Comparison of ENCODE assay signal across 11 cellular contexts in genomic region chr5:176658817-176659216, GRCh38. TPM values are rescaled to one million over a fixed set of nuclear protein-coding genes. Genes with fewer than 3 reads are reported as not detected.
DNase-seq lines count a peak whose midpoint lies in the region; ATAC-seq and TF ChIP-seq lines count a peak whose summit lies in the region.
"Had no signal": no experiment of that assay in that cellular context is flagged by ENCODE, and none has a peak within 500 bp of the region (broad histone marks: within the 10 kb centered on the region; RNA-seq: fewer than 3 reads in every experiment).

No MANE protein-coding gene starts in this region.

- no peak for TF ChIP-seq CTCF in RWPE1 (conservative IDR thresholded peaks at IDR 0.05; ENCODE audit: low read depth)
- TF ChIP-seq CTCF in fibroblast of the aortic adventitia (IDR thresholded peaks at IDR 0.05; ENCODE audit: insufficient read depth, low read length), result no peak

- H3K27ac Mint-ChIP-seq in activated CD8-positive, alpha-beta memory T cell treated with anti-CD3 and anti-CD28 coated beads, Interleukin-2, amount 10 ng/mL, durations not matched to agents 7 days and 5 days, result peak overlapping the region; percentile 55

- H3K9me3 ChIP-seq in thymus (ENCODE audit: control insufficient read depth) (no peaks in the 10 kb centered on the region), HAP-1 (no peaks in the 10 kb centered on the region)

- H3K4me1 ChIP-seq in thymus (ENCODE audit: control insufficient read depth, insufficient read depth, low read length) (peaks cover 9% of the 10 kb centered on the region), HAP-1 (no peaks in the 10 kb centered on the region)

- H3K4me3 Mint-ChIP-seq in activated CD8-positive, alpha-beta memory T cell treated with anti-CD3 and anti-CD28 coated beads, Interleukin-2, amount 10 ng/mL, durations not matched to agents 7 days and 5 days, result peak overlapping the region; percentile 39
- H3K4me3 Mint-ChIP-seq: brain had no signal

- H3K27ac ChIP-seq in RWPE1 (peak overlapping the region; percentile 9), thymus (ENCODE audit: low read depth) (no peak overlapping the region)
- H3K27ac ChIP-seq: C4-2B had no signal

- ATAC-seq in activated CD8-positive, alpha-beta memory T cell treated with anti-CD3 and anti-CD28 coated beads, Interleukin-2, amount 10 ng/mL, durations not matched to agents 7 days and 5 days, result peak; percentile 45
- ATAC-seq in GM18502 (IDR thresholded peaks at IDR 0.05; ENCODE audit: poor library complexity, unreplicated experiment), result no peak

- WGBS in thymus, result 19% methylated on average over 7 of the region's 7 CpGs

- H3K27me3 ChIP-seq in thymus (ENCODE audit: control insufficient read depth, insufficient read depth), result peaks cover under 1% of the 10 kb centered on the region
- H3K27me3 ChIP-seq in HAP-1 (ENCODE audit: low read depth), result no peaks in the 10 kb centered on the region

- CTCF ChIA-PET in activated CD8-positive, alpha-beta memory T cell treated with anti-CD3 and anti-CD28 coated beads, Interleukin-2, amount 10 ng/mL, durations not matched to agents 7 days and 5 days (lab: Charles Lee), result interaction anchor here (1.0 to 5.5 kb wide), 12 partner anchors 11 to 454 kb away, joined by 3 to 124 read pairs (median 4); partner anchors contain the start of gene TSPAN17
- CTCF ChIA-PET in RWPE1 (lab: Yijun Ruan, JAX), result interaction anchor here (0.6 to 3.1 kb wide), 14 partner anchors 10 to 454 kb away, joined by 3 to 18 read pairs (median 4); no protein-coding TSS in a partner anchor

- in situ Hi-C loops in HAP-1 (cut with MboI; ENCODE audit: low sequenced_read_pairs), result no loop called here

- POLR2A ChIA-PET in RWPE1 (lab: Yijun Ruan, JAX; ENCODE audit: low non-redundant PET), result no interaction called here

- H3K36me3 Mint-ChIP-seq in activated CD8-positive, alpha-beta memory T cell treated with anti-CD3 and anti-CD28 coated beads, Interleukin-2, amount 10 ng/mL, durations not matched to agents 7 days and 5 days, result peaks cover 2% of the 10 kb centered on the region

- peaks cover 4% of the 10 kb centered on the region for H3K27me3 Mint-ChIP-seq in activated CD8-positive, alpha-beta memory T cell treated with anti-CD3 and anti-CD28 coated beads, Interleukin-2, amount 10 ng/mL, durations not matched to agents 7 days and 5 days

- peak; percentile 62 for DNase-seq in activated CD8-positive, alpha-beta memory T cell treated with anti-CD3 and anti-CD28 coated beads, Interleukin-2, amount 10 ng/mL, durations not matched to agents 7 days and 5 days
- DNase-seq in activated CD8-positive, alpha-beta memory T cell treated with anti-CD3 and anti-CD28 coated beads, Interleukin-2, amount 50 U/mL, for 4 hours, result no peak
- no peak for DNase-seq in RWPE1 (ENCODE audit: low spot score)
- DNase-seq in fibroblast of the aortic adventitia (ENCODE audit: low read depth), result peak; percentile 57
- no peak for DNase-seq in HAP-1 (ENCODE audit: low spot score in 2 of 2)
- no peak for DNase-seq in NCI-H82 treated with DMSO at 0.1 percent for 48 hours (lab: John Stamatoyannopoulos, UW; ENCODE audit: unreplicated experiment)

- H3K4me3 ChIP-seq in fibroblast of the aortic adventitia (ENCODE audit: low read depth, low read length), result no peak overlapping the region
- peak overlapping the region; percentile 2 for H3K4me3 ChIP-seq in thymus (ENCODE audit: low read length)
- H3K4me3 ChIP-seq in HAP-1, result no peak overlapping the region

- no peaks in the 10 kb centered on the region for H3K9me3 Mint-ChIP-seq in activated CD8-positive, alpha-beta memory T cell treated with anti-CD3 and anti-CD28 coated beads, Interleukin-2, amount 10 ng/mL, durations not matched to agents 7 days and 5 days (ENCODE audit: low read depth)
- H3K9me3 Mint-ChIP-seq: brain had no signal

- peaks cover 29% of the 10 kb centered on the region for H3K4me1 Mint-ChIP-seq in activated CD8-positive, alpha-beta memory T cell treated with anti-CD3 and anti-CD28 coated beads, Interleukin-2, amount 10 ng/mL, durations not matched to agents 7 days and 5 days

- H3K36me3 ChIP-seq in thymus (ENCODE audit: control insufficient read depth, insufficient read depth), result peaks cover 8% of the 10 kb centered on the region
- no peaks in the 10 kb centered on the region for H3K36me3 ChIP-seq in HAP-1 (replicated peaks)

RNA-seq across cellular contexts. Expression of gene TSPAN17, which starts 11.5 kb away (rescaled TPM):
- 10 to 100 TPM; 31.5 to 39.2 TPM for total RNA-seq in activated CD8-positive, alpha-beta memory T cell treated with anti-CD3 and anti-CD28 coated beads, Interleukin-2, amount 10 ng/mL, durations not matched to agents 7 days and 5 days
- total RNA-seq in fibroblast of the aortic adventitia (ENCODE audit: low replicate concordance), result 19.3 and 29.0 TPM in 2 replicates
- polyA plus RNA-seq in thymus, result 26.5 TPM

RNA-seq across cellular contexts. Expression of gene EIF4E1B, which starts 28.3 kb away (rescaled TPM):
- not detected for total RNA-seq in activated CD8-positive, alpha-beta memory T cell treated with anti-CD3 and anti-CD28 coated beads, Interleukin-2, amount 10 ng/mL, durations not matched to agents 7 days and 5 days
- total RNA-seq in fibroblast of the aortic adventitia (ENCODE audit: low replicate concordance), result not detected in 2 replicates
- polyA plus RNA-seq in thymus, result 0.05 TPM

RNA-seq across cellular contexts. Expression of gene SNCB, which starts 28.5 kb away (rescaled TPM):
- total RNA-seq in activated CD8-positive, alpha-beta memory T cell treated with anti-CD3 and anti-CD28 coated beads, Interleukin-2, amount 10 ng/mL, durations not matched to agents 7 days and 5 days, result not detected
- not detected in 2 replicates for total RNA-seq in fibroblast of the aortic adventitia (ENCODE audit: low replicate concordance)
- 0.21 TPM for polyA plus RNA-seq in thymus
- total RNA-seq: mononuclear cell had no signal

RNA-seq across cellular contexts. Expression of gene GPRIN1, which starts 48.9 kb away (rescaled TPM):
- 1 to 10 TPM; 2.5 to 3.4 TPM for total RNA-seq in activated CD8-positive, alpha-beta memory T cell treated with anti-CD3 and anti-CD28 coated beads, Interleukin-2, amount 10 ng/mL, durations not matched to agents 7 days and 5 days
- total RNA-seq in fibroblast of the aortic adventitia (ENCODE audit: low replicate concordance), result 1.7 and 7.1 TPM in 2 replicates
- 0.82 TPM for polyA plus RNA-seq in thymus

Comparison
In these comparisons a context has a peak if more than half of its experiments do, and no peak if none do; other contexts are left out.
1. DNase-seq: peak in activated CD8-positive, alpha-beta memory T cell treated with anti-CD3 and anti-CD28 coated beads, Interleukin-2, amount 10 ng/mL, durations not matched to agents 7 days and 5 days (single experiment) and fibroblast of the aortic adventitia (single experiment); none in activated CD8-positive, alpha-beta memory T cell treated with anti-CD3 and anti-CD28 coated beads, Interleukin-2, amount 50 U/mL, for 4 hours (single experiment), RWPE1 (single experiment), HAP-1 (0 of 2) and NCI-H82 treated with DMSO at 0.1 percent for 48 hours (single experiment).